In the genomic region with DNA sequence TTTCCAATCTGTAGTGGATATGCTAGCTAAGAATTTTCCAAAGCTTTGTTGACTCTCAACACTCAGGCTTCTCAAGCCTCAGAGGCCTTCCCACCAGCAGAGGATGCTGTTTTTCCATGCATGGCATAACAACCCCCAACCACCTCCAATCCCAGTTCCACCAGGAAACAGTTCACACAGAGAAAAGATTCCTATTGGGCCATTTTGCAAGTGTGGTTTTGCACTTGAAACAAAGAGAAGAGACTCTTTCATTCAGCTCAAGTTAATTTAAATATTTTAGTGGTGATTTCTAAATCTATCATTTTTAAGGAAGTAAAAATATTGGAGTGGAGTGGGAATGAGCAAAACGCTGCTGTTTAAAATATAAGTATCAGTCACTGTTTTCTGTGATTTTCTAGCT, we compare ENCODE assay signal across 8 cellular contexts.
DNase-seq lines count a peak whose midpoint lies in the region; TF ChIP-seq lines count a peak whose summit lies in the region.

No MANE protein-coding gene starts in this region.

- no peaks in the 10 kb centered on the region for H3K9me3 ChIP-seq in MM.1S (replicated peaks; ENCODE audit: insufficient read depth, low read length)
- H3K9me3 ChIP-seq in SJCRH30 (replicated peaks), result no peaks in the 10 kb centered on the region
- no peaks in the 10 kb centered on the region for H3K9me3 ChIP-seq in osteoblast (ENCODE audit: low read depth, low read length)

- TF ChIP-seq CTCF in MM.1S (IDR thresholded peaks at IDR 0.05; ENCODE audit: low read length), result peak; percentile 38
- TF ChIP-seq CTCF in fibroblast of villous mesenchyme (IDR thresholded peaks at IDR 0.05; ENCODE audit: insufficient read depth, low read depth, low read length), result peak; percentile 100
- TF ChIP-seq CTCF in osteoblast (IDR thresholded peaks at IDR 0.05; ENCODE audit: extremely low read depth, low read depth, low read length), result peak; percentile 100

- H3K4me3 ChIP-seq in MM.1S (ENCODE audit: low read length), result no peak overlapping the region
- H3K4me3 ChIP-seq in SJCRH30, result no peak overlapping the region
- no peak overlapping the region for H3K4me3 ChIP-seq in fibroblast of villous mesenchyme (ENCODE audit: low read depth, low read length)
- no peak overlapping the region for H3K4me3 ChIP-seq in osteoblast (ENCODE audit: insufficient read depth, low read length)

- no peaks in the 10 kb centered on the region for H3K4me1 ChIP-seq in MM.1S (ENCODE audit: low read length)
- peaks cover 9% of the 10 kb centered on the region for H3K4me1 ChIP-seq in SJCRH30
- H3K4me1 ChIP-seq in osteoblast (ENCODE audit: insufficient read depth, low read length), result peaks cover 6% of the 10 kb centered on the region

- H3K79me2 ChIP-seq in MM.1S (ENCODE audit: low read length) (no peaks in the 10 kb centered on the region), osteoblast (ENCODE audit: insufficient read depth, low read length) (no peaks in the 10 kb centered on the region)

- in situ Hi-C loops in Caki2 (cut with HindIII; ENCODE audit: low pct_unique_long_range_greater_than_20kb, low sequenced_read_pairs), result no loop called here

- H3K9me2 ChIP-seq in MM.1S (replicated peaks; ENCODE audit: insufficient read depth, low read length), result no peaks in the 10 kb centered on the region

- DNase-seq in Caki2 (ENCODE audit: low read depth) (peak; percentile 53), MM.1S (peak; percentile 8), SJCRH30 (peak; percentile 84 to 94), fibroblast of villous mesenchyme (ENCODE audit: low read depth) (peak; percentile 91), osteoblast (ENCODE audit: insufficient read length, low spot score, missing footprints) (peak; percentile 89), GM19238 (ENCODE audit: insufficient read length, low spot score) (no peak), activated T-cell treated with anti-CD3 and anti-CD28 coated beads for 4 hours (no peak)
- no peak for DNase-seq in activated CD8-positive, alpha-beta memory T cell treated with anti-CD3 and anti-CD28 coated beads, Interleukin-2, amount 50 U/mL, for 4 hours

- no peak overlapping the region for H2AFZ ChIP-seq in MM.1S (ENCODE audit: low read length)
- no peak overlapping the region for H2AFZ ChIP-seq in osteoblast (ENCODE audit: low read length)

- no peaks in the 10 kb centered on the region for H3K27me3 ChIP-seq in MM.1S (replicated peaks; ENCODE audit: insufficient read depth, low read length)
- H3K27me3 ChIP-seq in SJCRH30, result no peaks in the 10 kb centered on the region
- no peaks in the 10 kb centered on the region for H3K27me3 ChIP-seq in osteoblast (ENCODE audit: insufficient read depth, low read length)

- H3K9ac ChIP-seq in MM.1S (ENCODE audit: low read length), result no peak overlapping the region

- no peaks in the 10 kb centered on the region for H3K36me3 ChIP-seq in MM.1S (replicated peaks; ENCODE audit: insufficient read depth, low read length)
- H3K36me3 ChIP-seq in SJCRH30, result no peaks in the 10 kb centered on the region
- H3K36me3 ChIP-seq in osteoblast (ENCODE audit: insufficient read depth, low read length), result no peaks in the 10 kb centered on the region

- H3K4me2 ChIP-seq in MM.1S (ENCODE audit: low read depth, low read length) (no peak overlapping the region), osteoblast (ENCODE audit: insufficient read depth, low read length) (no peak overlapping the region)

- H4K20me1 ChIP-seq in MM.1S (ENCODE audit: insufficient read depth, low read length), result no peaks in the 10 kb centered on the region
- H4K20me1 ChIP-seq in osteoblast (ENCODE audit: insufficient read depth, low read length), result no peaks in the 10 kb centered on the region

- no peaks in the 10 kb centered on the region for H3F3A ChIP-seq in MM.1S (ENCODE audit: insufficient read depth, low read length)

- H3K27ac ChIP-seq in MM.1S (ENCODE audit: low read length), result no peak overlapping the region
- no peak overlapping the region for H3K27ac ChIP-seq in SJCRH30
- H3K27ac ChIP-seq in osteoblast (ENCODE audit: low read depth, low read length), result no peak overlapping the region

Comparison
In these comparisons a context has a peak if more than half of its experiments do, and no peak if none do; other contexts are left out.
1. DNase-seq: peak in Caki2 (single experiment), MM.1S (single experiment), SJCRH30 (2 of 2), fibroblast of villous mesenchyme (single experiment) and osteoblast (single experiment); none in GM19238 (single experiment), activated T-cell treated with anti-CD3 and anti-CD28 coated beads for 4 hours (single experiment) and activated CD8-positive, alpha-beta memory T cell treated with anti-CD3 and anti-CD28 coated beads, Interleukin-2, amount 50 U/mL, for 4 hours (single experiment).
2. CTCF ChIP-seq: peak in every context shown above with its lines; median percentile 100 in fibroblast of villous mesenchyme; 100 in osteoblast; 38 in MM.1S.